In genomic region chr22:45577746-45578523, GRCh38 we compare ENCODE assay signal across 8 cellular contexts.
DNase-seq lines count a peak whose midpoint lies in the region; ATAC-seq and TF ChIP-seq lines count a peak whose summit lies in the region.

No MANE protein-coding gene starts in this region.

- H3K36me3 ChIP-seq in OCI-LY1 (ENCODE audit: insufficient read depth, low read length): no peaks in the 10 kb centered on the region

- peaks cover 14% of the 10 kb centered on the region for H3K27me3 Mint-ChIP-seq in CD4-positive, alpha-beta T cell
- H3K27me3 Mint-ChIP-seq in naive B cell: peaks cover 19 to 32% (median 20%) of the 10 kb centered on the region in 3 donors

- no peaks in the 10 kb centered on the region for H3K9me3 Mint-ChIP-seq in CD4-positive, alpha-beta T cell
- H3K9me3 Mint-ChIP-seq in naive B cell: peaks cover 0 to 9% (median 3%) of the 10 kb centered on the region in 7 donors

- intact Hi-C loops in CD4-positive, alpha-beta T cell (cut with DNase I, micrococcal nuclease): no loop called here

- H3K9me2 ChIP-seq in OCI-LY1 (ENCODE audit: low read depth, low read length): no peaks in the 10 kb centered on the region

- H3F3A ChIP-seq in OCI-LY1 (ENCODE audit: insufficient read depth, low read length): no peaks in the 10 kb centered on the region

- H2AFZ ChIP-seq in OCI-LY1 (ENCODE audit: low read length): no peak overlapping the region

- H3K4me3 Mint-ChIP-seq in CD4-positive, alpha-beta T cell: no peak overlapping the region
- H3K4me3 Mint-ChIP-seq in naive B cell: no peak overlapping the region

- H3K4me2 ChIP-seq in OCI-LY1 (ENCODE audit: low read length): no peak overlapping the region

- H3K4me1 Mint-ChIP-seq in CD4-positive, alpha-beta T cell (ENCODE audit: low read depth): peaks cover 4% of the 10 kb centered on the region
- H3K4me1 Mint-ChIP-seq in naive B cell: peaks cover 3 to 14% (median 4%) of the 10 kb centered on the region in 3 donors

- no peak overlapping the region for H3K4me3 ChIP-seq in OCI-LY1 (ENCODE audit: low read depth, low read length, poor library complexity, severe bottlenecking)

- H3K27ac ChIP-seq in CD4-positive, alpha-beta T cell (ENCODE audit: low read depth, low read length): no peak overlapping the region
- peak overlapping the region; percentile 54 for H3K27ac ChIP-seq in OCI-LY1 (ENCODE audit: low read depth, low read length, poor library complexity, severe bottlenecking)

- peaks cover 14% of the 10 kb centered on the region for H3K27me3 ChIP-seq in CD4-positive, alpha-beta T cell (ENCODE audit: control insufficient read depth, insufficient read depth, low read length)
- no peaks in the 10 kb centered on the region for H3K27me3 ChIP-seq in OCI-LY1 (ENCODE audit: insufficient read depth, low read length)

- peak; percentile 59 for ATAC-seq in CD4-positive, alpha-beta T cell (ENCODE audit: poor library complexity)
- peak; percentile 69 for ATAC-seq in esophagus mucosa
- peak; percentile 55 to 70 for ATAC-seq in naive B cell (ENCODE audit: low read depth in 2 of 2)
- ATAC-seq in GM18873 (IDR thresholded peaks at IDR 0.05; ENCODE audit: low FRiP score, unreplicated experiment): no peak

- H3K79me2 ChIP-seq in OCI-LY1 (ENCODE audit: insufficient read depth, low read length): no peaks in the 10 kb centered on the region

- peak; percentile 59 to 80 (median 66) for DNase-seq in CD4-positive, alpha-beta T cell
- DNase-seq in HS-5 (ENCODE audit: low read depth) (peak; percentile 36), naive B cell (peak; percentile 56)
- DNase-seq in activated CD8-positive, alpha-beta memory T cell treated with anti-CD3 and anti-CD28 coated beads, Interleukin-2, amount 50 U/mL, for 48 hours: peak; percentile 98
- DNase-seq in stimulated activated CD8-positive, alpha-beta memory T cell treated with anti-CD3 and anti-CD28 coated beads, Interleukin-7, amount 100 ng/mL, for 4 hours (ENCODE audit: low read depth in 2 of 2): peak; percentile 33 to 57

- POLR2A ChIA-PET in CD4-positive, alpha-beta T cell (lab: Charles Lee): no interaction called here

- no peaks in the 10 kb centered on the region for H3K36me3 Mint-ChIP-seq in CD4-positive, alpha-beta T cell (ENCODE audit: low read depth)
- no peaks in the 10 kb centered on the region for H3K36me3 Mint-ChIP-seq in naive B cell

- H4K20me1 ChIP-seq in OCI-LY1 (ENCODE audit: insufficient read depth, low read length): no peaks in the 10 kb centered on the region

- CTCF ChIA-PET in CD4-positive, alpha-beta T cell (lab: Charles Lee): interaction anchor here (1.1 kb wide), 1 partner anchor 13 kb away, joined by 3 read pairs; no protein-coding TSS in a partner anchor

- H3K4me1 ChIP-seq in OCI-LY1 (ENCODE audit: insufficient read depth, low read length, severe bottlenecking): peaks cover 88% of the 10 kb centered on the region

- no peaks in the 10 kb centered on the region for H3K9me3 ChIP-seq in CD4-positive, alpha-beta T cell (ENCODE audit: control insufficient read depth, low read length)
- H3K9me3 ChIP-seq in OCI-LY1 (ENCODE audit: low read length): no peaks in the 10 kb centered on the region

- peak; percentile 93 for TF ChIP-seq CTCF in CD4-positive, alpha-beta T cell (IDR thresholded peaks at IDR 0.05)
- TF ChIP-seq CTCF in OCI-LY1 (IDR thresholded peaks at IDR 0.05; ENCODE audit: low read length): peak; percentile 96

- H3K9ac ChIP-seq in OCI-LY1 (ENCODE audit: low read length): peak overlapping the region; percentile 13; the same call in 1 of the 2 replicates

- no peak overlapping the region for H3K27ac Mint-ChIP-seq in CD4-positive, alpha-beta T cell
- no peak overlapping the region for H3K27ac Mint-ChIP-seq in naive B cell

Comparison
In these comparisons a context has a peak if more than half of its experiments do, and no peak if none do; other contexts are left out.
1. DNase-seq: peak in every context shown above with its lines; median percentile 98 in activated CD8-positive, alpha-beta memory T cell treated with anti-CD3 and anti-CD28 coated beads, Interleukin-2, amount 50 U/mL, for 48 hours; 66 in CD4-positive, alpha-beta T cell; 56 in naive B cell; 45 in stimulated activated CD8-positive, alpha-beta memory T cell treated with anti-CD3 and anti-CD28 coated beads, Interleukin-7, amount 100 ng/mL, for 4 hours; 36 in HS-5.